In genomic region chr20:1118004-1118335, GRCh38 we compare ENCODE assay signal across 8 cellular contexts. TPM values are rescaled to one million over a fixed set of nuclear protein-coding genes. Genes with fewer than 3 reads are reported as not detected.
DNase-seq lines count a peak whose midpoint lies in the region; ATAC-seq, FAIRE-seq and TF ChIP-seq lines count a peak whose summit lies in the region.
"Had no signal": no experiment of that assay in that cellular context is flagged by ENCODE, and none has a peak within 500 bp of the region (broad histone marks: within the 10 kb centered on the region; RNA-seq: fewer than 3 reads in every experiment).

No MANE protein-coding gene starts in this region.

- POLR2A ChIA-PET in activated CD8-positive, alpha-beta T cell treated with anti-CD3 and anti-CD28 coated beads for 36 hours (lab: Charles Lee), result interaction anchor here (1.2 to 1.3 kb wide), 2 partner anchors 17 to 24 kb away, joined by 4 read pairs; no protein-coding TSS in a partner anchor

- peaks cover 30% of the 10 kb centered on the region for H3K36me3 Mint-ChIP-seq in HFFc6 (ENCODE audit: low read depth)
- H3K36me3 Mint-ChIP-seq in activated CD8-positive, alpha-beta T cell treated with anti-CD3 and anti-CD28 coated beads for 36 hours (ENCODE audit: low read depth), result peaks cover 30% of the 10 kb centered on the region
- H3K36me3 Mint-ChIP-seq in stimulated activated naive B cell treated with anti-CD40 and anti-IgM and Interleukin-4, amounts not matched to agents 10 μg/mL and 1 μg/mL and 100 μg/mL, for 72 hours, result peaks cover 22 to 41% of the 10 kb centered on the region in 2 donors

- no peak for FAIRE-seq in frontal cortex (lab: Jason Lieb, UNC)
- FAIRE-seq: colon had no signal

- no peak for DNase-seq in HFFc6
- DNase-seq in activated CD8-positive, alpha-beta T cell treated with anti-CD3 and anti-CD28 coated beads for 36 hours, result no peak
- DNase-seq in stimulated activated naive B cell treated with anti-CD40 and anti-IgM and Interleukin-4, amounts not matched to agents 10 μg/mL and 1 μg/mL and 100 μg/mL, for 72 hours, result no peak
- no peak for DNase-seq in frontal cortex (ENCODE audit: low spot score in 2 of 2)
- DNase-seq in SKM-1 (lab: John Stamatoyannopoulos, UW; ENCODE audit: unreplicated experiment), result no peak

- H3K27ac Mint-ChIP-seq in HFFc6, result peak overlapping the region; percentile 62
- peak overlapping the region; percentile 82 for H3K27ac Mint-ChIP-seq in activated CD8-positive, alpha-beta T cell treated with anti-CD3 and anti-CD28 coated beads for 36 hours
- H3K27ac Mint-ChIP-seq in stimulated activated naive B cell treated with anti-CD40 and anti-IgM and Interleukin-4, amounts not matched to agents 10 μg/mL and 1 μg/mL and 100 μg/mL, for 72 hours, result peak overlapping the region; percentile 90

- intact Hi-C loops in activated CD8-positive, alpha-beta T cell treated with anti-CD3 and anti-CD28 coated beads for 36 hours (cut with micrococcal nuclease), result loop anchor here (10.0 kb wide), 2 partner anchors 97 to 347 kb away; partner anchors contain the start of gene NSFL1C

- CTCF ChIA-PET in activated CD8-positive, alpha-beta T cell treated with anti-CD3 and anti-CD28 coated beads for 36 hours (lab: Charles Lee), result interaction anchor here (1.0 to 2.0 kb wide), 2 partner anchors 9 to 299 kb away, joined by 3 to 12 read pairs; no protein-coding TSS in a partner anchor

- peak overlapping the region; percentile 96 for H3K4me3 Mint-ChIP-seq in HFFc6
- peak overlapping the region; percentile 83 for H3K4me3 Mint-ChIP-seq in activated CD8-positive, alpha-beta T cell treated with anti-CD3 and anti-CD28 coated beads for 36 hours
- H3K4me3 Mint-ChIP-seq in stimulated activated naive B cell treated with anti-CD40 and anti-IgM and Interleukin-4, amounts not matched to agents 10 μg/mL and 1 μg/mL and 100 μg/mL, for 72 hours, result peak overlapping the region; percentile 86 to 90

- no peak for TF ChIP-seq CTCF in HFFc6 (IDR thresholded peaks at IDR 0.05)
- TF ChIP-seq CTCF in activated CD8-positive, alpha-beta T cell treated with anti-CD3 and anti-CD28 coated beads for 36 hours (IDR thresholded peaks at IDR 0.05), result no peak

- no peaks in the 10 kb centered on the region for H3K9me3 Mint-ChIP-seq in HFFc6
- no peaks in the 10 kb centered on the region for H3K9me3 Mint-ChIP-seq in activated CD8-positive, alpha-beta T cell treated with anti-CD3 and anti-CD28 coated beads for 36 hours
- H3K9me3 Mint-ChIP-seq in stimulated activated naive B cell treated with anti-CD40 and anti-IgM and Interleukin-4, amounts not matched to agents 10 μg/mL and 1 μg/mL and 100 μg/mL, for 72 hours, result no peaks in the 10 kb centered on the region

- peak overlapping the region; percentile 100 for H3K4me3 ChIP-seq in iPS-11a (ENCODE audit: low read depth, low read length)

- H3K27me3 Mint-ChIP-seq in HFFc6 (ENCODE audit: insufficient read depth), result no peaks in the 10 kb centered on the region; the same call in 1 of the 2 replicates
- no peaks in the 10 kb centered on the region for H3K27me3 Mint-ChIP-seq in activated CD8-positive, alpha-beta T cell treated with anti-CD3 and anti-CD28 coated beads for 36 hours
- H3K27me3 Mint-ChIP-seq in stimulated activated naive B cell treated with anti-CD40 and anti-IgM and Interleukin-4, amounts not matched to agents 10 μg/mL and 1 μg/mL and 100 μg/mL, for 72 hours, result no peaks in the 10 kb centered on the region

- H3K4me1 Mint-ChIP-seq in HFFc6 (ENCODE audit: low read depth), result peaks cover 54% of the 10 kb centered on the region
- H3K4me1 Mint-ChIP-seq in activated CD8-positive, alpha-beta T cell treated with anti-CD3 and anti-CD28 coated beads for 36 hours (ENCODE audit: low read depth), result peaks cover 44% of the 10 kb centered on the region
- H3K4me1 Mint-ChIP-seq in stimulated activated naive B cell treated with anti-CD40 and anti-IgM and Interleukin-4, amounts not matched to agents 10 μg/mL and 1 μg/mL and 100 μg/mL, for 72 hours, result peaks cover 36 to 54% of the 10 kb centered on the region in 2 donors

- no peak for ATAC-seq in activated CD8-positive, alpha-beta T cell treated with anti-CD3 and anti-CD28 coated beads for 36 hours
- ATAC-seq in stimulated activated naive B cell treated with anti-CD40 and anti-IgM and Interleukin-4, amounts not matched to agents 10 μg/mL and 1 μg/mL and 100 μg/mL, for 72 hours (replicated peaks), result no peak
- no peak for ATAC-seq in HG02884 (IDR thresholded peaks at IDR 0.05; ENCODE audit: unreplicated experiment)

RNA-seq across cellular contexts. Expression of gene PSMF1, which starts 0.4 kb away (rescaled TPM):
- total RNA-seq in HFFc6 (2021; fragmentation: NEBNext Ultra II Directional; extraction: Animal tissue kit (Norgen Biotek cat#: 25700)), result 100 to 1,000 TPM; 179 to 208 (median 199) TPM
- 100 to 1,000 TPM; 150 to 154 TPM for total RNA-seq in activated CD8-positive, alpha-beta T cell treated with anti-CD3 and anti-CD28 coated beads for 36 hours
- total RNA-seq in frontal cortex, result 24.5 TPM
